Comparison of ENCODE assay signal across 18 cellular contexts in the genomic region with DNA sequence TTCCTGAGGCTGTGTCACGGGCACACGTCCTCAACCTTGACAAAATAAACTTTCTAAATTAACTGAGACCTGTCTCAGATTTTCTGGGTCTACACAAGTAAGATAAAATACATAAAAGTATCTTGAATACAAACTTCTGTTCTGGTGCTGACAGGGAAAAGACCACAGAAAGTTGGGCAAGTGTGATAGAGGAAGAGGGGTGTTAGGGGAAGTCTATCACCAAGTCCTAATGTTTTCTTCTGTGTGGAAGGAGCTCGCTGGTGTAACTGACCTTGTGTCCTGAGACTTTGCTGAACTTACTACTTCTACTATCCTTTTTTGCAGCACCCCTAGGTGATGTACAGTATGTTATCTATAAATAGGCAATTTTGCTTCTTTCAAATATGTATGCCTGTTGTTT.
"Had no signal": no experiment of that assay in that cellular context is flagged by ENCODE, and none has a peak within 500 bp of the region (broad histone marks: within the 10 kb centered on the region; RNA-seq: fewer than 3 reads in every experiment).

No MANE protein-coding gene starts in this region.

- H3K4me1 Mint-ChIP-seq: brain had no signal

- H3K27ac Mint-ChIP-seq: activated CD4-positive, alpha-beta T cell treated with anti-CD3 and anti-CD28 coated beads, Interleukin-2, amount 10 ng/mL, durations not matched to agents 7 days and 5 days; activated naive CD4-positive, alpha-beta T cell treated with anti-CD3 and anti-CD28 coated beads, Interleukin-2, amount 10 ng/mL, durations not matched to agents 7 days and 5 days; activated naive CD8-positive, alpha-beta T cell treated with anti-CD3 and anti-CD28 coated beads, Interleukin-2, amount 50 U/mL, for 24 hours; stimulated activated naive CD8-positive, alpha-beta T cell treated with anti-CD3 and anti-CD28 coated beads, Interleukin-15, amount 100 ng/mL, for 72 hours had no signal

- DNase-seq: activated CD4-positive, alpha-beta T cell treated with anti-CD3 and anti-CD28 coated beads, Interleukin-2, amount 10 ng/mL, durations not matched to agents 7 days and 5 days; activated CD8-positive, alpha-beta memory T cell treated with anti-CD3 and anti-CD28 coated beads for 24 hours; activated CD8-positive, alpha-beta memory T cell treated with anti-CD3 and anti-CD28 coated beads, Interleukin-2, amount 50 U/mL, for 48 hours; activated effector memory CD4-positive, alpha-beta T cell treated with Interleukin-2 at 50 U/mL for 16 hours; activated naive CD4-positive, alpha-beta T cell treated with anti-CD3 and anti-CD28 coated beads, Interleukin-2, amount 10 ng/mL, durations not matched to agents 7 days and 5 days; activated naive CD8-positive, alpha-beta T cell treated with anti-CD3 and anti-CD28 coated beads, Interleukin-2, amount 50 U/mL, for 24 hours; activated T-cell treated with anti-CD3 and anti-CD28 coated beads, Interleukin-2, amount 50 U/mL, for 48 hours; anterior cingulate cortex; caudate nucleus; left ventricle myocardium superior; stimulated activated CD4-positive, alpha-beta T cell treated with anti-CD3 and anti-CD28 coated beads, Interleukin-2, amount 100 ng/mL, for 24 hours; stimulated activated naive CD8-positive, alpha-beta T cell treated with anti-CD3 and anti-CD28 coated beads, Interleukin-15, amount 100 ng/mL, for 72 hours; T1000; trophoblast cell had no signal

- H3K9me3 Mint-ChIP-seq: activated CD4-positive, alpha-beta T cell treated with anti-CD3 and anti-CD28 coated beads, Interleukin-2, amount 10 ng/mL, durations not matched to agents 7 days and 5 days; activated naive CD4-positive, alpha-beta T cell treated with anti-CD3 and anti-CD28 coated beads, Interleukin-2, amount 10 ng/mL, durations not matched to agents 7 days and 5 days; activated naive CD8-positive, alpha-beta T cell treated with anti-CD3 and anti-CD28 coated beads, Interleukin-2, amount 50 U/mL, for 24 hours; brain; stimulated activated naive CD8-positive, alpha-beta T cell treated with anti-CD3 and anti-CD28 coated beads, Interleukin-15, amount 100 ng/mL, for 72 hours had no signal

- H3K4me3 ChIP-seq: right atrium auricular region, suprapubic skin had no signal

- H3K27ac ChIP-seq: right atrium auricular region, suprapubic skin had no signal

- H3K9me3 ChIP-seq: right atrium auricular region, suprapubic skin had no signal

- H3K36me3 ChIP-seq: right atrium auricular region had no signal

- H3K27me3 ChIP-seq: right atrium auricular region, suprapubic skin had no signal

- H3K4me3 Mint-ChIP-seq: activated CD4-positive, alpha-beta T cell treated with anti-CD3 and anti-CD28 coated beads, Interleukin-2, amount 10 ng/mL, durations not matched to agents 7 days and 5 days; activated naive CD4-positive, alpha-beta T cell treated with anti-CD3 and anti-CD28 coated beads, Interleukin-2, amount 10 ng/mL, durations not matched to agents 7 days and 5 days; activated naive CD8-positive, alpha-beta T cell treated with anti-CD3 and anti-CD28 coated beads, Interleukin-2, amount 50 U/mL, for 24 hours; brain; stimulated activated naive CD8-positive, alpha-beta T cell treated with anti-CD3 and anti-CD28 coated beads, Interleukin-15, amount 100 ng/mL, for 72 hours had no signal

- H3K27me3 Mint-ChIP-seq: activated CD4-positive, alpha-beta T cell treated with anti-CD3 and anti-CD28 coated beads, Interleukin-2, amount 10 ng/mL, durations not matched to agents 7 days and 5 days; activated naive CD4-positive, alpha-beta T cell treated with anti-CD3 and anti-CD28 coated beads, Interleukin-2, amount 10 ng/mL, durations not matched to agents 7 days and 5 days; activated naive CD8-positive, alpha-beta T cell treated with anti-CD3 and anti-CD28 coated beads, Interleukin-2, amount 50 U/mL, for 24 hours; brain; stimulated activated naive CD8-positive, alpha-beta T cell treated with anti-CD3 and anti-CD28 coated beads, Interleukin-15, amount 100 ng/mL, for 72 hours had no signal

- ATAC-seq: activated CD4-positive, CD25-positive, alpha-beta regulatory T cell treated with anti-CD3 and anti-CD28 coated beads, Interleukin-2, amount 50 U/mL, for 24 hours; activated naive CD8-positive, alpha-beta T cell treated with anti-CD3 and anti-CD28 coated beads, Interleukin-2, amount 50 U/mL, for 24 hours; left ventricle myocardium superior; stimulated activated naive CD8-positive, alpha-beta T cell treated with anti-CD3 and anti-CD28 coated beads, Interleukin-15, amount 100 ng/mL, for 72 hours had no signal

- H3K4me1 ChIP-seq: right atrium auricular region, suprapubic skin had no signal
